ENCODE assay signal across 23 cellular contexts in the genomic region with DNA sequence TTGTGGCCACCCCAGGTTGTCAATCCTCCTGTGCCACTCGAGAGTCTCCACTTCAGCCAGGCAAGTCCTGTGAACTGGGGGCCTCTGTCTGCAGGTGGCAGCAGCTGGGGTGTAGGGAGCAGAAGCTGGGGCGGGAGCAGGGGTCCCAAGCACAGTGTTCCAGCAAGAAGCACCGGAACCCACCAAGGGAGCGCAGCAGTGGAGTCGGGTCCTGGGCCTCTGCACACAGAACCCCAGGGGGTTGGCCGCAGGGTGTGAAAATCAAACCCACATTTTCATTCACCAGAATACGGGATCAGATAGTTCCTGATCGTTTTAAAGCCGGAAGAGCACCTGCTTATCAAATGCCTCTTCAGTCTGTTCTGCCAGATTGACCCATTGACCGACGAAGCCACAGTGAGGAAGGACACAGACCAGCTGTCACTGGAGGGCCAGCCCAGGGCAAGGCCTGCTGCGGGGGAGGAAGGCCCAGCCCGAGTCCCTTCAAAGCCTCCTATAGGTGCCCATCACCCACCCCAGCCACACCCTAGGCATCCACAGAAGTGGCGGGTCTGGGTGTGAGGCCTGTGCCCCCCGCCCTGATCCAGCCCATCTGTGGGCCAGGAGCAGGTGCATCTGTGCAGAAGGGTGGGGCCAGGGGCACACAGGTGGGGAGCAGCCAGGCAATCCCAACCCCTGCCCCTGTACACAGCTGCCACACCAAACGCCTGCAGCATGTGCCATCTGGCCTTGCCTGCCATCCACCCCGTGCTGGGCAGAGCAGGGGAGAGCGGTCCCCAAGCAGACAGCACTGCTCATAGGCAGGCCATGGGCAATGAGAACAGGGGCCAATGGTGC. TPM values are rescaled to one million over a fixed set of nuclear protein-coding genes. Genes with fewer than 3 reads are reported as not detected.
DNase-seq lines count a peak whose midpoint lies in the region; ATAC-seq, FAIRE-seq and TF ChIP-seq lines count a peak whose summit lies in the region.
"Had no signal": no experiment of that assay in that cellular context is flagged by ENCODE, and none has a peak within 500 bp of the region (broad histone marks: within the 10 kb centered on the region; RNA-seq: fewer than 3 reads in every experiment).

No MANE protein-coding gene starts in this region.

- TF ChIP-seq POLR2A in HepG2 (IDR thresholded peaks at IDR 0.05; ENCODE audit: insufficient read depth in 1 of 2, low read depth in 2 of 2, low read length in 2 of 2) (no peak), right lobe of liver (IDR thresholded peaks at IDR 0.05) (no peak)

- ATAC-seq in HepG2 (no peak), right lobe of liver (no peak), left colon (peak; percentile 76), GM19463 (IDR thresholded peaks at IDR 0.05; ENCODE audit: unreplicated experiment) (no peak), HG03196 (IDR thresholded peaks at IDR 0.05; ENCODE audit: unreplicated experiment) (no peak)
- ATAC-seq: activated CD4-positive, CD25-positive, alpha-beta regulatory T cell treated with anti-CD3 and anti-CD28 coated beads, Interleukin-2, amount 50 U/mL, for 24 hours; gastroesophageal sphincter had no signal

- H3K79me2 ChIP-seq in HepG2 (ENCODE audit: insufficient read depth, low read length) = no peaks in the 10 kb centered on the region

- TF ChIP-seq EP300 in HepG2 (IDR thresholded peaks at IDR 0.05; ENCODE audit: low read depth in 2 of 2, low read length in 2 of 2) (no peak), HepG2 (CRISPR knock-in tag; IDR thresholded peaks at IDR 0.05; ENCODE audit: borderline replicate concordance) (no peak)

- no peaks in the 10 kb centered on the region for H3K9me3 Mint-ChIP-seq in activated T-cell treated with anti-CD3 and anti-CD28 coated beads, Interleukin-2, amount 50 U/mL, for 24 hours
- H3K9me3 Mint-ChIP-seq: activated naive CD4-positive, alpha-beta T cell treated with anti-CD3 and anti-CD28 coated beads, Interleukin-2, amount 50 U/mL, for 24 hours had no signal

- WGBS in HepG2 (ENCODE audit: low lambda C conversion rate) = 94% methylated on average over 11 of the region's 18 CpGs
- 72% methylated on average over 6 of the region's 18 CpGs for WGBS in right lobe of liver (ENCODE audit: insufficient coverage, low coverage, low lambda C conversion rate, missing lambda C conversion rate)

- CTCF ChIA-PET in HepG2 (lab: Yijun Ruan, JAX; ENCODE audit: low intra/inter-chr PET ratio, low total read pairs) = no interaction called here

- H3K9me3 ChIP-seq in HepG2 (ENCODE audit: low read length) (no peaks in the 10 kb centered on the region), right lobe of liver (no peaks in the 10 kb centered on the region)
- H3K9me3 ChIP-seq: esophagus squamous epithelium, gastroesophageal sphincter, SK-N-SH, vagina had no signal

- H3K4me1 ChIP-seq in HepG2 (ENCODE audit: insufficient read depth, low read length) (peaks cover 10% of the 10 kb centered on the region; the same call in 1 of the 2 replicates), right lobe of liver (no peaks in the 10 kb centered on the region)
- H3K4me1 ChIP-seq: esophagus squamous epithelium, vagina had no signal

- H3K36me3 ChIP-seq in HepG2 (replicated peaks in 1 of 2; ENCODE audit: control insufficient read depth in 1 of 2, insufficient read depth in 2 of 2, low read length in 2 of 2) (peaks cover under 1 to 7% of the 10 kb centered on the region in 2 experiments; a peak in 2 of 5 replicates), right lobe of liver (no peaks in the 10 kb centered on the region)
- H3K36me3 ChIP-seq: esophagus squamous epithelium, vagina had no signal

- H3K4me3 Mint-ChIP-seq in activated T-cell treated with anti-CD3 and anti-CD28 coated beads, Interleukin-2, amount 50 U/mL, for 24 hours = no peak overlapping the region
- H3K4me3 Mint-ChIP-seq: activated naive CD4-positive, alpha-beta T cell treated with anti-CD3 and anti-CD28 coated beads, Interleukin-2, amount 50 U/mL, for 24 hours had no signal

- no peak overlapping the region for H3K4me3 ChIP-seq in HepG2 (replicated peaks in 1 of 3; ENCODE audit: insufficient read depth in 1 of 3, low read depth in 2 of 3, low read length in 3 of 3)
- H3K4me3 ChIP-seq in right lobe of liver = no peak overlapping the region
- H3K4me3 ChIP-seq: esophagus squamous epithelium, gastroesophageal sphincter, vagina had no signal

- H3K27ac Mint-ChIP-seq in activated T-cell treated with anti-CD3 and anti-CD28 coated beads, Interleukin-2, amount 50 U/mL, for 24 hours = no peak overlapping the region
- H3K27ac Mint-ChIP-seq: activated naive CD4-positive, alpha-beta T cell treated with anti-CD3 and anti-CD28 coated beads, Interleukin-2, amount 50 U/mL, for 24 hours had no signal

- H2AFZ ChIP-seq in HepG2 (ENCODE audit: low read length) = no peak overlapping the region

- POLR2A ChIA-PET in HepG2 (lab: Yijun Ruan, JAX) = interaction anchor here (1.4 to 1.6 kb wide), 2 partner anchors 36 to 148 kb away, joined by 4 read pairs; no protein-coding TSS in a partner anchor

- H3K4me2 ChIP-seq in HepG2 (ENCODE audit: low read depth, low read length) = no peak overlapping the region
- H3K4me2 ChIP-seq: SK-N-SH had no signal

- H3K4me1 Mint-ChIP-seq in activated T-cell treated with anti-CD3 and anti-CD28 coated beads, Interleukin-2, amount 50 U/mL, for 24 hours (ENCODE audit: low read depth) = no peaks in the 10 kb centered on the region
- H3K4me1 Mint-ChIP-seq: activated naive CD4-positive, alpha-beta T cell treated with anti-CD3 and anti-CD28 coated beads, Interleukin-2, amount 50 U/mL, for 24 hours had no signal

- in situ Hi-C loops in HepG2 (cut with HindIII; ENCODE audit: extremely low pct_ligation_motif_present, low pct_unique_long_range_greater_than_20kb) = no loop called here

- intact Hi-C loops in HepG2 (cut with micrococcal nuclease; ENCODE audit: unreplicated experiment) (no loop called here), right lobe of liver (cut with DNase I) (no loop called here), left colon (cut with DNase I, micrococcal nuclease) (no loop called here)

- TF ChIP-seq CTCF in HepG2 (CRISPR knock-in tag; IDR thresholded peaks at IDR 0.05) = no peak
- no peak for TF ChIP-seq CTCF in right lobe of liver (IDR thresholded peaks at IDR 0.05)

- no peaks in the 10 kb centered on the region for H3K27me3 Mint-ChIP-seq in activated T-cell treated with anti-CD3 and anti-CD28 coated beads, Interleukin-2, amount 50 U/mL, for 24 hours
- H3K27me3 Mint-ChIP-seq: activated naive CD4-positive, alpha-beta T cell treated with anti-CD3 and anti-CD28 coated beads, Interleukin-2, amount 50 U/mL, for 24 hours had no signal

- H3K27ac ChIP-seq in HepG2 (ENCODE audit: extremely low read length, insufficient read depth, low read length) (no peak overlapping the region), right lobe of liver (no peak overlapping the region)
- H3K27ac ChIP-seq: esophagus squamous epithelium, gastroesophageal sphincter, vagina had no signal

- H3K27me3 ChIP-seq in HepG2 (ENCODE audit: control insufficient read depth in 1 of 2, insufficient read depth in 2 of 2, low read length in 2 of 2) (no peaks in the 10 kb centered on the region), right lobe of liver (no peaks in the 10 kb centered on the region)
- H3K27me3 ChIP-seq: esophagus squamous epithelium, gastroesophageal sphincter, vagina had no signal

- H4K20me1 ChIP-seq in HepG2 (ENCODE audit: insufficient read depth, low read length) = no peaks in the 10 kb centered on the region

- TF ChIP-seq RAD21 in HepG2 (CRISPR knock-in tag; IDR thresholded peaks at IDR 0.05) = no peak

- no peaks in the 10 kb centered on the region for H3K36me3 Mint-ChIP-seq in activated T-cell treated with anti-CD3 and anti-CD28 coated beads, Interleukin-2, amount 50 U/mL, for 24 hours (ENCODE audit: low read depth)
- H3K36me3 Mint-ChIP-seq: activated naive CD4-positive, alpha-beta T cell treated with anti-CD3 and anti-CD28 coated beads, Interleukin-2, amount 50 U/mL, for 24 hours had no signal

- no TSS peak for BruUV-seq in HepG2 (replicated peaks; lab: Mats Ljungman, UMichigan)

- H3K9ac ChIP-seq in HepG2 (ENCODE audit: insufficient read depth, low read depth, low read length) = no peak overlapping the region
- H3K9ac ChIP-seq: SK-N-SH had no signal

- no peak for FAIRE-seq in HepG2 (lab: Jason Lieb, UNC)
- FAIRE-seq: astrocyte, keratinocyte had no signal

- DNase-seq in HepG2 (ENCODE audit: low spot score) = no peak
- DNase-seq in right lobe of liver = no peak
- DNase-seq in SHP77 treated with DMSO at 0.1 percent for 48 hours (lab: John Stamatoyannopoulos, UW) = peak; percentile 2
- peak; percentile 27 to 52 for DNase-seq in left colon
- DNase-seq in activated T-cell treated with anti-CD3 and anti-CD28 coated beads, Interleukin-2, amount 50 U/mL, for 24 hours = no peak
- DNase-seq in T-helper 2 cell = no peak
- DNase-seq: cerebellar nuclear complex; effector memory CD4-positive, alpha-beta T cell; esophagus squamous epithelium; GF-D8; KG1; occipital lobe; SK-N-SH; T-helper 9 cell had no signal

RNA-seq across cellular contexts. Expression of a gene that starts 34.1 kb away (rescaled TPM):
- total RNA-seq in HepG2 (2016; rRNA removed; fragmentation: Illumina TruSeq; extraction: Trizol) (1.1 and 1.3 TPM in 2 replicates), right lobe of liver (not detected), left colon (under 1 TPM in 1 of 2 donors, not detected in 1; 0.82 TPM)
- total RNA-seq in HepG2 (2016; cell fraction: cytosol; rRNA removed; fragmentation: Illumina TruSeq; extraction: Trizol; ENCODE audit: low read depth) = 0.35 and 0.71 TPM in 2 replicates
- total RNA-seq in HepG2 (2016; cell fraction: insoluble cytoplasmic fraction; rRNA removed; fragmentation: Illumina TruSeq; extraction: Trizol) = 0.67 and 1.0 TPM in 2 replicates
- 0.40 and 1.1 TPM in 2 replicates for total RNA-seq in HepG2 (2016; cell fraction: membrane; rRNA removed; fragmentation: Illumina TruSeq; extraction: Trizol)
- 0.94 TPM in 1 of 2 replicates, not detected in the other for total RNA-seq in HepG2 (2016; cell fraction: nucleus; rRNA removed; fragmentation: Illumina TruSeq; extraction: Trizol)
- 0.86 and 1.2 TPM in 2 replicates for polyA plus RNA-seq in HepG2 (2011; rRNA removed)
- polyA plus RNA-seq in HepG2 (2011; cell fraction: cytosol; rRNA removed) = 0.55 and 0.93 TPM in 2 replicates
- polyA plus RNA-seq in HepG2 (2011; cell fraction: nucleus; rRNA removed) = 0.48 and 0.50 TPM in 2 replicates
- 0.58 and 2.0 TPM in 2 replicates for polyA plus RNA-seq in HepG2 (2012)
- polyA plus RNA-seq in HepG2 (2016; cell fraction: cytosol; fragmentation: Illumina TruSeq; extraction: Trizol; ENCODE audit: low read depth) = 0.60 and 0.71 TPM in 2 replicates
- 0.40 and 1.1 TPM in 2 replicates for polyA plus RNA-seq in HepG2 (2016; cell fraction: insoluble cytoplasmic fraction; fragmentation: Illumina TruSeq; extraction: Trizol; ENCODE audit: low read depth)
- polyA plus RNA-seq in HepG2 (2016; cell fraction: membrane; fragmentation: Illumina TruSeq; extraction: Trizol; ENCODE audit: low read depth) = 0.47 and 2.4 TPM in 2 replicates
- polyA plus RNA-seq in HepG2 (2016; cell fraction: nucleus; fragmentation: Illumina TruSeq; extraction: Trizol; ENCODE audit: insufficient read depth, low read depth) = 1.6 and 2.0 TPM in 2 replicates
- polyA minus RNA-seq in HepG2 (2011; rRNA and poly(A)+ RNA removed; ENCODE audit: low replicate concordance) = 1.4 TPM in 1 of 2 replicates, not detected in the other
- polyA minus RNA-seq in HepG2 (2011; cell fraction: cytosol; rRNA and poly(A)+ RNA removed) = not detected in 2 replicates
- polyA minus RNA-seq in HepG2 (2011; cell fraction: nucleus; rRNA and poly(A)+ RNA removed) = 1.0 and 1.4 TPM in 2 replicates
- total RNA-seq: astrocyte, esophagus squamous epithelium, lung microvascular endothelial cell, vagina had no signal
- polyA plus RNA-seq: keratinocyte had no signal

RNA-seq across cellular contexts. Expression of a gene that starts 37.4 kb away (rescaled TPM):
- total RNA-seq in HepG2 (2016; rRNA removed; fragmentation: Illumina TruSeq; extraction: Trizol) (22.3 and 22.8 TPM in 2 replicates), right lobe of liver (1 to 10 TPM in 2 of 6 experiments, under 1 TPM in 4; 0.15 to 1.5 (median 0.53) TPM), left colon (1 to 10 TPM; 1.0 to 2.9 TPM)
- total RNA-seq in HepG2 (2016; cell fraction: cytosol; rRNA removed; fragmentation: Illumina TruSeq; extraction: Trizol; ENCODE audit: low read depth) = 16.3 and 16.9 TPM in 2 replicates
- 19.4 and 21.2 TPM in 2 replicates for total RNA-seq in HepG2 (2016; cell fraction: insoluble cytoplasmic fraction; rRNA removed; fragmentation: Illumina TruSeq; extraction: Trizol)
- 39.6 and 41.4 TPM in 2 replicates for total RNA-seq in HepG2 (2016; cell fraction: membrane; rRNA removed; fragmentation: Illumina TruSeq; extraction: Trizol)
- total RNA-seq in HepG2 (2016; cell fraction: nucleus; rRNA removed; fragmentation: Illumina TruSeq; extraction: Trizol) = 11.5 and 12.9 TPM in 2 replicates
- polyA plus RNA-seq in HepG2 (2011; rRNA removed) = 11.4 and 16.2 TPM in 2 replicates
- polyA plus RNA-seq in HepG2 (2011; cell fraction: cytosol; rRNA removed) = 16.1 and 16.8 TPM in 2 replicates
- polyA plus RNA-seq in HepG2 (2011; cell fraction: nucleus; rRNA removed) = 10.1 and 15.9 TPM in 2 replicates
- 10.4 and 16.9 TPM in 2 replicates for polyA plus RNA-seq in HepG2 (2012)
- 10.5 and 11.3 TPM in 2 replicates for polyA plus RNA-seq in HepG2 (2016; cell fraction: cytosol; fragmentation: Illumina TruSeq; extraction: Trizol; ENCODE audit: low read depth)
- polyA plus RNA-seq in HepG2 (2016; cell fraction: insoluble cytoplasmic fraction; fragmentation: Illumina TruSeq; extraction: Trizol; ENCODE audit: low read depth) = 20.3 and 22.4 TPM in 2 replicates
- 27.3 and 30.4 TPM in 2 replicates for polyA plus RNA-seq in HepG2 (2016; cell fraction: membrane; fragmentation: Illumina TruSeq; extraction: Trizol; ENCODE audit: low read depth)
- 19.7 and 20.5 TPM in 2 replicates for polyA plus RNA-seq in HepG2 (2016; cell fraction: nucleus; fragmentation: Illumina TruSeq; extraction: Trizol; ENCODE audit: insufficient read depth, low read depth)
- 9.8 and 19.7 TPM in 2 replicates for polyA minus RNA-seq in HepG2 (2011; rRNA and poly(A)+ RNA removed; ENCODE audit: low replicate concordance)
- 10.9 and 12.2 TPM in 2 replicates for polyA minus RNA-seq in HepG2 (2011; cell fraction: cytosol; rRNA and poly(A)+ RNA removed)
- polyA minus RNA-seq in HepG2 (2011; cell fraction: nucleus; rRNA and poly(A)+ RNA removed) = 5.7 and 8.5 TPM in 2 replicates

RNA-seq across cellular contexts. Expression of a gene that starts 37.6 kb away (rescaled TPM):
- total RNA-seq in HepG2 (2016; rRNA removed; fragmentation: Illumina TruSeq; extraction: Trizol) (0.20 and 0.24 TPM in 2 replicates), right lobe of liver (under 1 TPM; 0.07 to 0.65 (median 0.19) TPM), left colon (1 to 10 TPM; 1.1 to 1.2 TPM)
- total RNA-seq in HepG2 (2016; cell fraction: cytosol; rRNA removed; fragmentation: Illumina TruSeq; extraction: Trizol; ENCODE audit: low read depth) = 0.10 TPM in 1 of 2 replicates, not detected in the other
- total RNA-seq in HepG2 (2016; cell fraction: insoluble cytoplasmic fraction; rRNA removed; fragmentation: Illumina TruSeq; extraction: Trizol) = 0.24 and 0.37 TPM in 2 replicates
- 0.12 and 0.17 TPM in 2 replicates for total RNA-seq in HepG2 (2016; cell fraction: membrane; rRNA removed; fragmentation: Illumina TruSeq; extraction: Trizol)
- 0.19 TPM in 2 replicates for total RNA-seq in HepG2 (2016; cell fraction: nucleus; rRNA removed; fragmentation: Illumina TruSeq; extraction: Trizol)
- 0.86 and 1.0 TPM in 2 replicates for polyA plus RNA-seq in HepG2 (2011; rRNA removed)
- 0.74 and 0.89 TPM in 2 replicates for polyA plus RNA-seq in HepG2 (2011; cell fraction: cytosol; rRNA removed)
- polyA plus RNA-seq in HepG2 (2011; cell fraction: nucleus; rRNA removed) = 0.59 and 0.71 TPM in 2 replicates
- 0.49 and 0.95 TPM in 2 replicates for polyA plus RNA-seq in HepG2 (2012)
- polyA plus RNA-seq in HepG2 (2016; cell fraction: cytosol; fragmentation: Illumina TruSeq; extraction: Trizol; ENCODE audit: low read depth) = 0.03 and 0.05 TPM in 2 replicates
- polyA plus RNA-seq in HepG2 (2016; cell fraction: insoluble cytoplasmic fraction; fragmentation: Illumina TruSeq; extraction: Trizol; ENCODE audit: low read depth) = 0.22 and 0.23 TPM in 2 replicates
- polyA plus RNA-seq in HepG2 (2016; cell fraction: membrane; fragmentation: Illumina TruSeq; extraction: Trizol; ENCODE audit: low read depth) = 0.14 and 0.15 TPM in 2 replicates
- polyA plus RNA-seq in HepG2 (2016; cell fraction: nucleus; fragmentation: Illumina TruSeq; extraction: Trizol; ENCODE audit: insufficient read depth, low read depth) = 0.19 and 0.33 TPM in 2 replicates
- 0.02 and 2.6 TPM in 2 replicates for polyA minus RNA-seq in HepG2 (2011; rRNA and poly(A)+ RNA removed; ENCODE audit: low replicate concordance)
- polyA minus RNA-seq in HepG2 (2011; cell fraction: cytosol; rRNA and poly(A)+ RNA removed) = 0.44 and 0.49 TPM in 2 replicates
- polyA minus RNA-seq in HepG2 (2011; cell fraction: nucleus; rRNA and poly(A)+ RNA removed) = 0.37 and 0.64 TPM in 2 replicates

Comparison
In these comparisons a context has a peak if more than half of its experiments do, and no peak if none do; other contexts are left out.
1. DNase-seq: peak in SHP77 treated with DMSO at 0.1 percent for 48 hours (single experiment) and left colon (2 of 2); none in HepG2 (single experiment), right lobe of liver (0 of 3), activated T-cell treated with anti-CD3 and anti-CD28 coated beads, Interleukin-2, amount 50 U/mL, for 24 hours (single experiment) and T-helper 2 cell (0 of 5).